1 cellular context compared by ENCODE assay signal in the genomic region with DNA sequence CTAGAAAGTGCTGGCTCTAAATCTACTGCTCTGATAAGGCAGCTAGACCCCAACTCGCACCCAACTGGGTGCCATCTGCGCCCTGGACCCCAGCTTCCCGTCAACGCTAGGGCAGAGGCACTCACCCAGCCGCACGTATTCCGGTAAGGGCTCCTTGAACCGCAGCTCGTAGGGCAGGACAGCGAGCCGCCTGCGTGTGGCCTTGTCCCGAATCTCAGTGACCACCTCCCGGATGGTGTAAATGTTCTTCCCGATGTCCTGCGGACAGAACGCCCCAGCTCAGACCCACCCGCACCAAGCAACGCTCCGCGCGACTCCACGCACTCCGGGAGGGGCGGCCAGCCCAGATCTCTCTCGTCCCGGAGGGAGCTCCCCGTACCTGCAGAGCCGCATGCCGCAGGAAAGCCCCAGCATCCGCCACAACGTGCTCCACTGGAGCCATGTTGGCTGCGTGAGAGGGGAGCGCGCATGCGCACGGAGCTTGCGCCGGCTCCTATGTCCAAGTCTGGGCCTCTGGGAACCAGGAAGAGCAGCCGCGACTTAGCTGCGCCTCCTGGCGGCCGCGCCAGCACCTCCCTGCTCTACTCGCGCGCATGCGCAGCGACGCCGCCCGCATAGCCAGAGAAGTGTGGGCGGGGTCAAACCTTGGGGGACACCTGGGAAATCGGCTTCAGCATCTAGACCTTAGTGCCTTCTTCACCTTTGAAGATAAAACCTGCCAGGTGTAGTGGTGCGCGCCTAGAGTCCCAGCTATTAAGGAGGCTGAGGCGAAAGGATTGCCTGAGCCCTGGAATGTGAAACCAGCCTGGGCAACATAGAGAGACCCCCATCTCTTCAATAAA.
A peak's percentile ranks its signal among the peaks of the same experiment; 100 is the strongest.
TF ChIP-seq lines count a peak whose summit lies in the region.

A gene (minus strand): TSS at position 458 of the 842 bp plus-strand sequence. CDS start 16 bp downstream, at position 442.

TF ChIP-seq in HEK293, 187 proteins besides CTCF, POLR2A, EP300 and RAD21 (continued from another document and continues in another):
- TF ChIP-seq ZNF121 (tag by site-specific recombination; IDR thresholded peaks at IDR 0.05): no peak
- TF ChIP-seq, protein P1, sequence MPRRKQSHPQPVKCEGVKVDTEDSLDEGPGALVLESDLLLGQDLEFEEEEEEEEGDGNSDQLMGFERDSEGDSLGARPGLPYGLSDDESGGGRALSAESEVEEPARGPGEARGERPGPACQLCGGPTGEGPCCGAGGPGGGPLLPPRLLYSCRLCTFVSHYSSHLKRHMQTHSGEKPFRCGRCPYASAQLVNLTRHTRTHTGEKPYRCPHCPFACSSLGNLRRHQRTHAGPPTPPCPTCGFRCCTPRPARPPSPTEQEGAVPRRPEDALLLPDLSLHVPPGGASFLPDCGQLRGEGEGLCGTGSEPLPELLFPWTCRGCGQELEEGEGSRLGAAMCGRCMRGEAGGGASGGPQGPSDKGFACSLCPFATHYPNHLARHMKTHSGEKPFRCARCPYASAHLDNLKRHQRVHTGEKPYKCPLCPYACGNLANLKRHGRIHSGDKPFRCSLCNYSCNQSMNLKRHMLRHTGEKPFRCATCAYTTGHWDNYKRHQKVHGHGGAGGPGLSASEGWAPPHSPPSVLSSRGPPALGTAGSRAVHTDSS (tag by site-specific recombination; IDR thresholded peaks at IDR 0.05): no peak
- TF ChIP-seq ZNF19 (tag by site-specific recombination; IDR thresholded peaks at IDR 0.05; ENCODE audit: low read depth): no peak
- no peak for TF ChIP-seq ZNF561 (tag by site-specific recombination; IDR thresholded peaks at IDR 0.05; ENCODE audit: borderline replicate concordance)
- no peak for TF ChIP-seq KLF1 (tag by site-specific recombination; IDR thresholded peaks at IDR 0.05)
- TF ChIP-seq ZNF544 (tag by site-specific recombination; IDR thresholded peaks at IDR 0.05): no peak
- peak; percentile 70; the same call in 1 of the 2 replicates for TF ChIP-seq ZFP37 (tag by site-specific recombination; IDR thresholded peaks at IDR 0.05)
- no peak for TF ChIP-seq ZNF830 (tag by site-specific recombination; IDR thresholded peaks at IDR 0.05; ENCODE audit: low read depth)
- TF ChIP-seq SP7 (tag by site-specific recombination; IDR thresholded peaks at IDR 0.05): peak; percentile 63
- TF ChIP-seq, protein P2, sequence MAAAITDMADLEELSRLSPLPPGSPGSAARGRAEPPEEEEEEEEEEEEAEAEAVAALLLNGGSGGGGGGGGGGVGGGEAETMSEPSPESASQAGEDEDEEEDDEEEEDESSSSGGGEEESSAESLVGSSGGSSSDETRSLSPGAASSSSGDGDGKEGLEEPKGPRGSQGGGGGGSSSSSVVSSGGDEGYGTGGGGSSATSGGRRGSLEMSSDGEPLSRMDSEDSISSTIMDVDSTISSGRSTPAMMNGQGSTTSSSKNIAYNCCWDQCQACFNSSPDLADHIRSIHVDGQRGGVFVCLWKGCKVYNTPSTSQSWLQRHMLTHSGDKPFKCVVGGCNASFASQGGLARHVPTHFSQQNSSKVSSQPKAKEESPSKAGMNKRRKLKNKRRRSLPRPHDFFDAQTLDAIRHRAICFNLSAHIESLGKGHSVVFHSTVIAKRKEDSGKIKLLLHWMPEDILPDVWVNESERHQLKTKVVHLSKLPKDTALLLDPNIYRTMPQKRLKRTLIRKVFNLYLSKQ (tag by site-specific recombination; IDR thresholded peaks at IDR 0.05; ENCODE audit: borderline replicate concordance): no peak
- TF ChIP-seq ZSCAN16 (tag by site-specific recombination; IDR thresholded peaks at IDR 0.05): no peak
- no peak for TF ChIP-seq ZNF221 (tag by site-specific recombination; IDR thresholded peaks at IDR 0.05; ENCODE audit: borderline replicate concordance)
- no peak for TF ChIP-seq ZNF292 (tag by site-specific recombination; IDR thresholded peaks at IDR 0.05; ENCODE audit: borderline replicate concordance, low read depth)
- no peak for TF ChIP-seq MZF1 (tag by site-specific recombination; IDR thresholded peaks at IDR 0.05; ENCODE audit: borderline replicate concordance)
- peak; percentile 19; the same call in 1 of the 2 replicates for TF ChIP-seq ZNF133 (tag by site-specific recombination; IDR thresholded peaks at IDR 0.05)
- TF ChIP-seq, protein P3, sequence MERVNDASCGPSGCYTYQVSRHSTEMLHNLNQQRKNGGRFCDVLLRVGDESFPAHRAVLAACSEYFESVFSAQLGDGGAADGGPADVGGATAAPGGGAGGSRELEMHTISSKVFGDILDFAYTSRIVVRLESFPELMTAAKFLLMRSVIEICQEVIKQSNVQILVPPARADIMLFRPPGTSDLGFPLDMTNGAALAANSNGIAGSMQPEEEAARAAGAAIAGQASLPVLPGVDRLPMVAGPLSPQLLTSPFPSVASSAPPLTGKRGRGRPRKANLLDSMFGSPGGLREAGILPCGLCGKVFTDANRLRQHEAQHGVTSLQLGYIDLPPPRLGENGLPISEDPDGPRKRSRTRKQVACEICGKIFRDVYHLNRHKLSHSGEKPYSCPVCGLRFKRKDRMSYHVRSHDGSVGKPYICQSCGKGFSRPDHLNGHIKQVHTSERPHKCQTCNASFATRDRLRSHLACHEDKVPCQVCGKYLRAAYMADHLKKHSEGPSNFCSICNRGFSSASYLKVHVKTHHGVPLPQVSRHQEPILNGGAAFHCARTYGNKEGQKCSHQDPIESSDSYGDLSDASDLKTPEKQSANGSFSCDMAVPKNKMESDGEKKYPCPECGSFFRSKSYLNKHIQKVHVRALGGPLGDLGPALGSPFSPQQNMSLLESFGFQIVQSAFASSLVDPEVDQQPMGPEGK (tag by site-specific recombination; IDR thresholded peaks at IDR 0.05): peak; percentile 42; the same call in 1 of the 2 replicates
- TF ChIP-seq, protein P4, sequence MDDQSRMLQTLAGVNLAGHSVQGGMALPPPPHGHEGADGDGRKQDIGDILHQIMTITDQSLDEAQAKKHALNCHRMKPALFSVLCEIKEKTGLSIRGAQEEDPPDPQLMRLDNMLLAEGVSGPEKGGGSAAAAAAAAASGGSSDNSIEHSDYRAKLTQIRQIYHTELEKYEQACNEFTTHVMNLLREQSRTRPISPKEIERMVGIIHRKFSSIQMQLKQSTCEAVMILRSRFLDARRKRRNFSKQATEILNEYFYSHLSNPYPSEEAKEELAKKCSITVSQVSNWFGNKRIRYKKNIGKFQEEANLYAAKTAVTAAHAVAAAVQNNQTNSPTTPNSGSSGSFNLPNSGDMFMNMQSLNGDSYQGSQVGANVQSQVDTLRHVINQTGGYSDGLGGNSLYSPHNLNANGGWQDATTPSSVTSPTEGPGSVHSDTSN (CRISPR knock-in tag; IDR thresholded peaks at IDR 0.05): 0 out of 2 replicates have a peak, but pooled peaks have one; percentile 61
- peak; percentile 84 for TF ChIP-seq YY2 (tag by site-specific recombination; IDR thresholded peaks at IDR 0.05)
- no peak for TF ChIP-seq ZNF416 (tag by site-specific recombination; IDR thresholded peaks at IDR 0.05)
- TF ChIP-seq ZNF529 (tag by site-specific recombination; IDR thresholded peaks at IDR 0.05; ENCODE audit: insufficient replicate concordance): no peak
- TF ChIP-seq ZNF433 (tag by site-specific recombination; IDR thresholded peaks at IDR 0.05; ENCODE audit: low read depth): no peak
- TF ChIP-seq ZEB2 (tag by site-specific recombination; IDR thresholded peaks at IDR 0.05): peak; percentile 50
- TF ChIP-seq ZNF843 (tag by site-specific recombination; IDR thresholded peaks at IDR 0.05): no peak; the same call in 1 of the 2 replicates
- no peak for TF ChIP-seq ZNF354C (tag by site-specific recombination; IDR thresholded peaks at IDR 0.05; ENCODE audit: borderline replicate concordance, low read depth)
- no peak for TF ChIP-seq ZNF214 (tag by site-specific recombination; IDR thresholded peaks at IDR 0.05; ENCODE audit: borderline replicate concordance)
- TF ChIP-seq, protein P5, sequence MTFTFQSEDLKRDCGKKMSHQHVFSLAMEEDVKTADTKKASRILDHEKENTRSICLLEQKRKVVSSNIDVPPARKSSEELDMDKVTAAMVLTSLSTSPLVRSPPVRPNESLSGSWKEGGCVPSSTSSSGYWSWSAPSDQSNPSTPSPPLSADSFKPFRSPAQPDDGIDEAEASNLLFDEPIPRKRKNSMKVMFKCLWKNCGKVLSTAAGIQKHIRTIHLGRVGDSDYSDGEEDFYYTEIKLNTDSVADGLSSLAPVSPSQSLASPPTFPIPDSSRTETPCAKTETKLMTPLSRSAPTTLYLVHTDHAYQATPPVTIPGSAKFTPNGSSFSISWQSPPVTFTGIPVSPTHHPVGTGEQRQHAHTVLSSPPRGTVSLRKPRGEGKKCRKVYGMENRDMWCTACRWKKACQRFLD (tag by site-specific recombination; IDR thresholded peaks at IDR 0.05): no peak
- no peak for TF ChIP-seq OSR2 (tag by site-specific recombination; IDR thresholded peaks at IDR 0.05)
- no peak for TF ChIP-seq ZBTB48 (tag by site-specific recombination; IDR thresholded peaks at IDR 0.05)
- TF ChIP-seq ZNF600 (tag by site-specific recombination; IDR thresholded peaks at IDR 0.05): no peak
- TF ChIP-seq, protein P6, sequence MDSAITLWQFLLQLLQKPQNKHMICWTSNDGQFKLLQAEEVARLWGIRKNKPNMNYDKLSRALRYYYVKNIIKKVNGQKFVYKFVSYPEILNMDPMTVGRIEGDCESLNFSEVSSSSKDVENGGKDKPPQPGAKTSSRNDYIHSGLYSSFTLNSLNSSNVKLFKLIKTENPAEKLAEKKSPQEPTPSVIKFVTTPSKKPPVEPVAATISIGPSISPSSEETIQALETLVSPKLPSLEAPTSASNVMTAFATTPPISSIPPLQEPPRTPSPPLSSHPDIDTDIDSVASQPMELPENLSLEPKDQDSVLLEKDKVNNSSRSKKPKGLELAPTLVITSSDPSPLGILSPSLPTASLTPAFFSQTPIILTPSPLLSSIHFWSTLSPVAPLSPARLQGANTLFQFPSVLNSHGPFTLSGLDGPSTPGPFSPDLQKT (IDR thresholded peaks at IDR 0.05; ENCODE audit: borderline replicate concordance, low read depth, low read length): no peak
- no peak for TF ChIP-seq SALL2 (tag by site-specific recombination; IDR thresholded peaks at IDR 0.05; ENCODE audit: borderline replicate concordance)
- TF ChIP-seq GFI1B (tag by site-specific recombination; IDR thresholded peaks at IDR 0.05): no peak
- peak; percentile 21; the same call in 1 of the 2 replicates for TF ChIP-seq ZSCAN30 (tag by site-specific recombination; IDR thresholded peaks at IDR 0.05)
- TF ChIP-seq HOXD13 (CRISPR knock-in tag; IDR thresholded peaks at IDR 0.05; ENCODE audit: borderline replicate concordance): peak; percentile 48; the same call in 1 of the 2 replicates
- TF ChIP-seq ZNF155 (tag by site-specific recombination; IDR thresholded peaks at IDR 0.05): no peak
- peak; percentile 68; the same call in 1 of the 2 replicates for TF ChIP-seq ZNF76 (tag by site-specific recombination; IDR thresholded peaks at IDR 0.05; ENCODE audit: borderline replicate concordance, low read depth)
- peak; percentile 72 for TF ChIP-seq KLF9 (tag by site-specific recombination; IDR thresholded peaks at IDR 0.05; ENCODE audit: low read depth)
- TF ChIP-seq ZNF585B (tag by site-specific recombination; IDR thresholded peaks at IDR 0.05): no peak
- TF ChIP-seq ZFP3 (tag by site-specific recombination; IDR thresholded peaks at IDR 0.05; ENCODE audit: low read depth): no peak
- peak; percentile 58; the same call in 1 of the 2 replicates for TF ChIP-seq GLIS2 (tag by site-specific recombination; IDR thresholded peaks at IDR 0.05)
- TF ChIP-seq, protein P7, sequence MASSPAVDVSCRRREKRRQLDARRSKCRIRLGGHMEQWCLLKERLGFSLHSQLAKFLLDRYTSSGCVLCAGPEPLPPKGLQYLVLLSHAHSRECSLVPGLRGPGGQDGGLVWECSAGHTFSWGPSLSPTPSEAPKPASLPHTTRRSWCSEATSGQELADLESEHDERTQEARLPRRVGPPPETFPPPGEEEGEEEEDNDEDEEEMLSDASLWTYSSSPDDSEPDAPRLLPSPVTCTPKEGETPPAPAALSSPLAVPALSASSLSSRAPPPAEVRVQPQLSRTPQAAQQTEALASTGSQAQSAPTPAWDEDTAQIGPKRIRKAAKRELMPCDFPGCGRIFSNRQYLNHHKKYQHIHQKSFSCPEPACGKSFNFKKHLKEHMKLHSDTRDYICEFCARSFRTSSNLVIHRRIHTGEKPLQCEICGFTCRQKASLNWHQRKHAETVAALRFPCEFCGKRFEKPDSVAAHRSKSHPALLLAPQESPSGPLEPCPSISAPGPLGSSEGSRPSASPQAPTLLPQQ (tag by site-specific recombination; IDR thresholded peaks at IDR 0.05): peak; percentile 59; the same call in 1 of the 2 replicates
- TF ChIP-seq, protein P8, sequence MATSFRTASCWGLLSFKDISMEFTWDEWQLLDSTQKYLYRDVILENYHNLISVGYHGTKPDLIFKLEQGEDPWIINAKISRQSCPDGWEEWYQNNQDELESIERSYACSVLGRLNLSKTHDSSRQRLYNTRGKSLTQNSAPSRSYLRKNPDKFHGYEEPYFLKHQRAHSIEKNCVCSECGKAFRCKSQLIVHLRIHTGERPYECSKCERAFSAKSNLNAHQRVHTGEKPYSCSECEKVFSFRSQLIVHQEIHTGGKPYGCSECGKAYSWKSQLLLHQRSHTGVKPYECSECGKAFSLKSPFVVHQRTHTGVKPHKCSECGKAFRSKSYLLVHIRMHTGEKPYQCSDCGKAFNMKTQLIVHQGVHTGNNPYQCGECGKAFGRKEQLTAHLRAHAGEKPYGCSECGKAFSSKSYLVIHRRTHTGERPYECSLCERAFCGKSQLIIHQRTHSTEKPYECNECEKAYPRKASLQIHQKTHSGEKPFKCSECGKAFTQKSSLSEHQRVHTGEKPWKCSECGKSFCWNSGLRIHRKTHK (tag by site-specific recombination; IDR thresholded peaks at IDR 0.05): no peak
- 0 out of 2 replicates have a peak, but pooled peaks have one; percentile 59 for TF ChIP-seq REPIN1 (tag by site-specific recombination; IDR thresholded peaks at IDR 0.05; ENCODE audit: low read depth)
- no peak for TF ChIP-seq ZNF510 (tag by site-specific recombination; IDR thresholded peaks at IDR 0.05; ENCODE audit: insufficient replicate concordance)
- no peak for TF ChIP-seq ZNF10 (tag by site-specific recombination; IDR thresholded peaks at IDR 0.05)
- TF ChIP-seq ZNF660 (tag by site-specific recombination; IDR thresholded peaks at IDR 0.05): peak; percentile 31; the same call in 1 of the 2 replicates
- TF ChIP-seq GLIS1 (tag by site-specific recombination; IDR thresholded peaks at IDR 0.05): 0 out of 2 replicates have a peak, but pooled peaks have one; percentile 27
- no peak for TF ChIP-seq ZNF350 (tag by site-specific recombination; IDR thresholded peaks at IDR 0.05)
- no peak for TF ChIP-seq ZNF146 (tag by site-specific recombination; IDR thresholded peaks at IDR 0.05)
- peak; percentile 15; the same call in 1 of the 2 replicates for TF ChIP-seq KLF8 (tag by site-specific recombination; IDR thresholded peaks at IDR 0.05)
- 0 out of 2 replicates have a peak, but pooled peaks have one; percentile 39 for TF ChIP-seq KLF16 (tag by site-specific recombination; IDR thresholded peaks at IDR 0.05)
- TF ChIP-seq ZNF571 (tag by site-specific recombination; IDR thresholded peaks at IDR 0.05): no peak
- TF ChIP-seq, protein P9, sequence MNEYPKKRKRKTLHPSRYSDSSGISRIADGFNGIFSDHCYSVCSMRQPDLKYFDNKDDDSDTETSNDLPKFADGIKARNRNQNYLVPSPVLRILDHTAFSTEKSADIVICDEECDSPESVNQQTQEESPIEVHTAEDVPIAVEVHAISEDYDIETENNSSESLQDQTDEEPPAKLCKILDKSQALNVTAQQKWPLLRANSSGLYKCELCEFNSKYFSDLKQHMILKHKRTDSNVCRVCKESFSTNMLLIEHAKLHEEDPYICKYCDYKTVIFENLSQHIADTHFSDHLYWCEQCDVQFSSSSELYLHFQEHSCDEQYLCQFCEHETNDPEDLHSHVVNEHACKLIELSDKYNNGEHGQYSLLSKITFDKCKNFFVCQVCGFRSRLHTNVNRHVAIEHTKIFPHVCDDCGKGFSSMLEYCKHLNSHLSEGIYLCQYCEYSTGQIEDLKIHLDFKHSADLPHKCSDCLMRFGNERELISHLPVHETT (tag by site-specific recombination; IDR thresholded peaks at IDR 0.05): no peak
- TF ChIP-seq ZFHX2 (tag by site-specific recombination; conservative IDR thresholded peaks at IDR 0.05): peak; percentile 51
